Comparison of ENCODE assay signal across 7 cellular contexts in genomic region chr2:215002500-215002899, GRCh38.
A peak's percentile ranks its signal among the peaks of the same experiment; 100 is the strongest.
DNase-seq lines count a peak whose midpoint lies in the region; ATAC-seq, FAIRE-seq and TF ChIP-seq lines count a peak whose summit lies in the region.

No MANE protein-coding gene starts in this region.

- peak; percentile 63 to 69 for TF ChIP-seq CTCF in GM23338 (conservative IDR thresholded peaks at IDR 0.05; ENCODE audit: low read depth in 2 of 2)
- TF ChIP-seq CTCF in brain (conservative IDR thresholded peaks at IDR 0.05), result peak; percentile 68 to 84

- H2AFZ ChIP-seq in GM23338, result no peak overlapping the region

- H3K27me3 Mint-ChIP-seq in GM23338 (ENCODE audit: insufficient read depth, low read depth, poor library complexity) (no peaks in the 10 kb centered on the region), brain (no peaks in the 10 kb centered on the region)

- H3K9me2 ChIP-seq in GM23338 (ENCODE audit: insufficient read depth), result no peaks in the 10 kb centered on the region

- no peak overlapping the region for H3K4me3 ChIP-seq in GM23338

- H3K27me3 ChIP-seq in GM23338 (ENCODE audit: insufficient read depth), result no peaks in the 10 kb centered on the region

- no peaks in the 10 kb centered on the region for H3K9me3 Mint-ChIP-seq in GM23338
- no peaks in the 10 kb centered on the region for H3K9me3 Mint-ChIP-seq in brain

- H3F3A ChIP-seq in GM23338 (replicated peaks; ENCODE audit: low read depth), result no peaks in the 10 kb centered on the region

- H3K36me3 ChIP-seq in GM23338 (ENCODE audit: insufficient read depth), result no peaks in the 10 kb centered on the region

- H4K20me1 ChIP-seq in GM23338 (replicated peaks; ENCODE audit: insufficient read depth), result no peaks in the 10 kb centered on the region

- H3K4me2 ChIP-seq in GM23338, result no peak overlapping the region

- ATAC-seq in GM23338, result peak; percentile 32; the same call in 2 of the 3 replicates

- H3K27ac Mint-ChIP-seq in GM23338 (no peak overlapping the region), brain (peak overlapping the region in 4 of 5 experiments; percentile 22 to 81 (median 51))

- H3K4me1 Mint-ChIP-seq in GM23338 (peaks cover 21% of the 10 kb centered on the region), brain (peaks cover 25% of the 10 kb centered on the region)

- no peaks in the 10 kb centered on the region for H3K79me2 ChIP-seq in GM23338 (replicated peaks; ENCODE audit: insufficient read depth)

- H3K36me3 Mint-ChIP-seq in GM23338 (ENCODE audit: low read depth), result no peaks in the 10 kb centered on the region
- no peaks in the 10 kb centered on the region for H3K36me3 Mint-ChIP-seq in brain

- peak; percentile 84 for FAIRE-seq in G401.6 (lab: Jason Lieb, UNC)

- H3K27ac ChIP-seq in GM23338 (ENCODE audit: low read depth), result no peak overlapping the region

- DNase-seq in GM23338 (ENCODE audit: low spot score) (peak; percentile 70), NCI-H2029 treated with DMSO at 0.1 percent for 48 hours (lab: John Stamatoyannopoulos, UW) (peak; percentile 5), lung microvascular endothelial cell (ENCODE audit: low read depth in 2 of 2) (peak; percentile 54 to 65), NCI-H1048 (lab: John Stamatoyannopoulos, UW) (no peak)
- DNase-seq in activated naive CD4-positive, alpha-beta T cell treated with Interleukin-2 at 50 U/mL for 16 hours, result no peak

- H3K4me1 ChIP-seq in GM23338 (ENCODE audit: insufficient read depth), result peaks cover 11% of the 10 kb centered on the region; the same call in 1 of the 2 replicates

- no peak overlapping the region for H3K4me3 Mint-ChIP-seq in GM23338
- H3K4me3 Mint-ChIP-seq in brain, result peak overlapping the region in 2 of 5 experiments; percentile 45 to 58

TF ChIP-seq in GM23338, 12 proteins besides CTCF, POLR2A, EP300 and RAD21:
- TF ChIP-seq REST (IDR thresholded peaks at IDR 0.05; ENCODE audit: unreplicated experiment), result no peak
- TF ChIP-seq ETS1 (IDR thresholded peaks at IDR 0.05), result no peak

Comparison
In these comparisons a context has a peak if more than half of its experiments do, and no peak if none do; other contexts are left out.
1. DNase-seq: peak in GM23338 (single experiment), NCI-H2029 treated with DMSO at 0.1 percent for 48 hours (single experiment) and lung microvascular endothelial cell (2 of 2); none in NCI-H1048 (single experiment) and activated naive CD4-positive, alpha-beta T cell treated with Interleukin-2 at 50 U/mL for 16 hours (single experiment).